13 cellular contexts compared by ENCODE assay signal in genomic region chr9:92600742-92601261, GRCh38.
DNase-seq lines count a peak whose midpoint lies in the region; ATAC-seq, FAIRE-seq and TF ChIP-seq lines count a peak whose summit lies in the region.
"Had no signal": no experiment of that assay in that cellular context is flagged by ENCODE, and none has a peak within 500 bp of the region (broad histone marks: within the 10 kb centered on the region; RNA-seq: fewer than 3 reads in every experiment).

No MANE protein-coding gene starts in this region.

- peak overlapping the region; percentile 31 for H3K4me3 Mint-ChIP-seq in chondrocyte (ENCODE audit: unreplicated experiment)
- no peak overlapping the region for H3K4me3 Mint-ChIP-seq in activated CD8-positive, alpha-beta T cell treated with anti-CD3 and anti-CD28 coated beads for 36 hours
- H3K4me3 Mint-ChIP-seq: activated naive CD8-positive, alpha-beta T cell had no signal

- H3K9me3 Mint-ChIP-seq in chondrocyte (ENCODE audit: low read depth), result peaks cover 11% of the 10 kb centered on the region
- H3K9me3 Mint-ChIP-seq in activated CD8-positive, alpha-beta T cell treated with anti-CD3 and anti-CD28 coated beads for 36 hours, result no peaks in the 10 kb centered on the region

- H3K27ac Mint-ChIP-seq in chondrocyte (ENCODE audit: unreplicated experiment), result peak overlapping the region; percentile 95
- no peak overlapping the region for H3K27ac Mint-ChIP-seq in activated CD8-positive, alpha-beta T cell treated with anti-CD3 and anti-CD28 coated beads for 36 hours
- H3K27ac Mint-ChIP-seq: activated naive CD8-positive, alpha-beta T cell had no signal

- POLR2A ChIA-PET in activated CD8-positive, alpha-beta T cell treated with anti-CD3 and anti-CD28 coated beads for 36 hours (lab: Charles Lee), result no interaction called here

- H3K4me1 ChIP-seq in keratinocyte (ENCODE audit: control insufficient read depth, extremely low read depth, insufficient read depth, low read length) (peaks cover 26% of the 10 kb centered on the region), sigmoid colon (peaks cover 0 to 38% (median 25%) of the 10 kb centered on the region in 4 donors)
- H3K4me1 ChIP-seq: BLaER1 had no signal

- no peak for TF ChIP-seq EP300 in sigmoid colon (IDR thresholded peaks at IDR 0.05)

- H2AFZ ChIP-seq in keratinocyte (ENCODE audit: control insufficient read depth, low read length), result peak overlapping the region; percentile 68

- no peaks in the 10 kb centered on the region for H3K27me3 Mint-ChIP-seq in chondrocyte (ENCODE audit: low read depth)
- no peaks in the 10 kb centered on the region for H3K27me3 Mint-ChIP-seq in activated CD8-positive, alpha-beta T cell treated with anti-CD3 and anti-CD28 coated beads for 36 hours
- H3K27me3 Mint-ChIP-seq: activated naive CD8-positive, alpha-beta T cell had no signal

- no peak for ATAC-seq in HG03135 (IDR thresholded peaks at IDR 0.05; ENCODE audit: unreplicated experiment)
- no peak for ATAC-seq in activated CD8-positive, alpha-beta T cell treated with anti-CD3 and anti-CD28 coated beads for 36 hours
- ATAC-seq: Panc1 had no signal

- no peaks in the 10 kb centered on the region for H3K36me3 ChIP-seq in keratinocyte (ENCODE audit: control insufficient read depth in 2 of 2, extremely low read depth in 1 of 2, insufficient read depth in 2 of 2, low read length in 2 of 2)
- no peaks in the 10 kb centered on the region for H3K36me3 ChIP-seq in sigmoid colon

- 71 to 81% methylated on average over 9 of the region's 9 CpGs for WGBS in sigmoid colon, 2 donors

- H4K20me1 ChIP-seq in keratinocyte (ENCODE audit: control insufficient read depth, extremely low read depth, insufficient read depth, low read length), result no peaks in the 10 kb centered on the region
- H4K20me1 ChIP-seq: BLaER1 had no signal

- FAIRE-seq in keratinocyte (lab: Jason Lieb, UNC), result peak; percentile 75

- peak overlapping the region; percentile 54 for H3K9ac ChIP-seq in keratinocyte (ENCODE audit: control insufficient read depth, extremely low read depth, insufficient read depth, low read length)
- H3K9ac ChIP-seq: BLaER1 had no signal

- no peak for TF ChIP-seq CTCF in chondrocyte (IDR thresholded peaks at IDR 0.05)
- TF ChIP-seq CTCF in keratinocyte (optimal IDR thresholded peaks at IDR 0.05 in 1 of 3, IDR thresholded peaks at IDR 0.05 in 1 of 3, conservative IDR thresholded peaks at IDR 0.05 in 1 of 3; ENCODE audit: extremely low read depth in 1 of 3, insufficient read depth in 2 of 3, low read length in 3 of 3), result no peak
- TF ChIP-seq CTCF in sigmoid colon (IDR thresholded peaks at IDR 0.05), result no peak
- TF ChIP-seq CTCF in activated CD8-positive, alpha-beta T cell treated with anti-CD3 and anti-CD28 coated beads for 36 hours (IDR thresholded peaks at IDR 0.05), result no peak

- no peaks in the 10 kb centered on the region for H3K79me2 ChIP-seq in keratinocyte (ENCODE audit: control insufficient read depth, insufficient read depth, low read length)

- peaks cover 63% of the 10 kb centered on the region for H3K4me1 Mint-ChIP-seq in chondrocyte (ENCODE audit: low read depth)
- H3K4me1 Mint-ChIP-seq in activated CD8-positive, alpha-beta T cell treated with anti-CD3 and anti-CD28 coated beads for 36 hours (ENCODE audit: low read depth), result no peaks in the 10 kb centered on the region

- peak overlapping the region; percentile 65 for H3K4me2 ChIP-seq in keratinocyte (ENCODE audit: control insufficient read depth, extremely low read depth, insufficient read depth, low read depth, low read length)
- H3K4me2 ChIP-seq: BLaER1 had no signal

- H3K27ac ChIP-seq in keratinocyte (ENCODE audit: control insufficient read depth, insufficient read depth, low read length), result peak overlapping the region; percentile 57
- H3K27ac ChIP-seq in sigmoid colon, result peak overlapping the region; percentile 48 to 80 (median 74)
- H3K27ac ChIP-seq: BLaER1 had no signal

- peak; percentile 54 for DNase-seq in EL
- DNase-seq in chondrocyte (ENCODE audit: low spot score), result no peak
- DNase-seq in keratinocyte (ENCODE audit: low read depth, low spot score), result no peak
- DNase-seq in sigmoid colon, result no peak
- DNase-seq in activated CD4-positive, alpha-beta T cell treated with anti-CD3 and anti-CD28 coated beads, Interleukin-2, amount 50 U/mL, for 48 hours, result no peak
- DNase-seq in NCI-H1436 treated with DMSO at 0.1 percent for 48 hours (lab: John Stamatoyannopoulos, UW), result no peak
- DNase-seq in activated CD8-positive, alpha-beta T cell treated with anti-CD3 and anti-CD28 coated beads for 36 hours, result no peak
- DNase-seq: NCI-H2081; stimulated activated CD4-positive, alpha-beta T cell treated with anti-CD3 and anti-CD28 coated beads, Interleukin-2, amount 100 ng/mL, for 48 hours had no signal

- peak overlapping the region in 1 of 3 experiments; percentile 7 for H3K4me3 ChIP-seq in keratinocyte (ENCODE audit: control insufficient read depth in 2 of 3, extremely low read depth in 1 of 3, insufficient read depth in 2 of 3, low read depth in 1 of 3, low read length in 3 of 3)
- H3K4me3 ChIP-seq in sigmoid colon, result no peak overlapping the region
- H3K4me3 ChIP-seq: BLaER1 had no signal

- peaks cover 12% of the 10 kb centered on the region for H3K36me3 Mint-ChIP-seq in chondrocyte (ENCODE audit: low read depth)
- H3K36me3 Mint-ChIP-seq in activated CD8-positive, alpha-beta T cell treated with anti-CD3 and anti-CD28 coated beads for 36 hours (ENCODE audit: low read depth), result peaks cover 5% of the 10 kb centered on the region

- H3K27me3 ChIP-seq in keratinocyte (ENCODE audit: control insufficient read depth, extremely low read depth, insufficient read depth, low read length) (no peaks in the 10 kb centered on the region), sigmoid colon (no peaks in the 10 kb centered on the region)
- H3K27me3 ChIP-seq: BLaER1 had no signal

- no peaks in the 10 kb centered on the region for H3K9me1 ChIP-seq in keratinocyte (ENCODE audit: control insufficient read depth, extremely low read depth, insufficient read depth, low read length)

- dilution Hi-C loops in keratinocyte (cut with MboI; ENCODE audit: extremely low pct_ligation_motif_present, low sequenced_read_pairs), result no loop called here

- no peak for TF ChIP-seq POLR2A in sigmoid colon (IDR thresholded peaks at IDR 0.05)

- no peaks in the 10 kb centered on the region for H3K9me3 ChIP-seq in keratinocyte (ENCODE audit: control insufficient read depth, low read depth, low read length)
- H3K9me3 ChIP-seq in sigmoid colon, result no peaks in the 10 kb centered on the region

- CTCF ChIA-PET in activated CD8-positive, alpha-beta T cell treated with anti-CD3 and anti-CD28 coated beads for 36 hours (lab: Charles Lee), result interaction anchor here (0.7 kb wide), 1 partner anchor 15 kb away, joined by 3 read pairs; no protein-coding TSS in a partner anchor

- intact Hi-C loops in sigmoid colon (cut with DNase I), result no loop called here
- intact Hi-C loops in activated CD8-positive, alpha-beta T cell treated with anti-CD3 and anti-CD28 coated beads for 36 hours (cut with micrococcal nuclease), result no loop called here
